14 cellular contexts compared by ENCODE assay signal in genomic region chr10:118729200-118729599, GRCh38. TPM values are rescaled to one million over a fixed set of nuclear protein-coding genes. Genes with fewer than 3 reads are reported as not detected.
A peak's percentile ranks its signal among the peaks of the same experiment; 100 is the strongest.
DNase-seq lines count a peak whose midpoint lies in the region; ATAC-seq, FAIRE-seq and TF ChIP-seq lines count a peak whose summit lies in the region.
"Had no signal": no experiment of that assay in that cellular context is flagged by ENCODE, and none has a peak within 500 bp of the region (broad histone marks: within the 10 kb centered on the region; RNA-seq: fewer than 3 reads in every experiment).

No MANE protein-coding gene starts in this region.

- no peak for TF ChIP-seq POLR2A in A549 (IDR thresholded peaks at IDR 0.05; ENCODE audit: low read length)

- peaks cover 37% of the 10 kb centered on the region for H3K4me1 ChIP-seq in A549
- peaks cover 39% of the 10 kb centered on the region for H3K4me1 ChIP-seq in hepatocyte (ENCODE audit: insufficient read depth)

- peaks cover 4% of the 10 kb centered on the region; the same call in 1 of the 2 replicates for H3F3A ChIP-seq in SU-DHL-6 (ENCODE audit: insufficient read depth)

- WGBS in A549 (ENCODE audit: missing lambda C conversion rate): 62% methylated on average over 3 of the region's 3 CpGs
- 80% methylated on average over 3 of the region's 3 CpGs for WGBS in hepatocyte (ENCODE audit: low lambda C conversion rate, missing lambda C conversion rate)

- no peak for FAIRE-seq in A549 (lab: Jason Lieb, UNC)

- H3K27ac ChIP-seq in A549 (no peak overlapping the region), SU-DHL-6 (ENCODE audit: low read depth, low read length) (peak overlapping the region; percentile 42), hepatocyte (peak overlapping the region; percentile 77)
- H3K27ac ChIP-seq: GM23248 had no signal

- ATAC-seq in A549 (no peak), GM18508 (IDR thresholded peaks at IDR 0.05; ENCODE audit: insufficient read depth, unreplicated experiment) (peak; percentile 4)

- peaks cover 19% of the 10 kb centered on the region; the same call in 1 of the 2 replicates for H3K79me2 ChIP-seq in SU-DHL-6 (ENCODE audit: insufficient read depth, low read length)
- peaks cover 94% of the 10 kb centered on the region for H3K79me2 ChIP-seq in hepatocyte

- H2AFZ ChIP-seq in SU-DHL-6 (ENCODE audit: low read depth, low read length, severe bottlenecking) (no peak overlapping the region), hepatocyte (no peak overlapping the region)
- H2AFZ ChIP-seq: GM23248 had no signal

- H4K20me1 ChIP-seq in SU-DHL-6 (ENCODE audit: low read depth, low read length) (0 out of 2 replicates have a peak, but pooled peaks cover 3% of the 10 kb centered on the region), hepatocyte (ENCODE audit: insufficient read depth, poor library complexity, severe bottlenecking) (peaks cover 58% of the 10 kb centered on the region)

- POLR2A ChIA-PET in A549 (lab: Yijun Ruan, JAX): no interaction called here

- TF ChIP-seq RAD21 in A549 (conservative IDR thresholded peaks at IDR 0.05 in 1 of 2, IDR thresholded peaks at IDR 0.05 in 1 of 2): no peak

- no peak for TF ChIP-seq CTCF in A549 (IDR thresholded peaks at IDR 0.05)
- no peak for TF ChIP-seq CTCF in SU-DHL-6 (IDR thresholded peaks at IDR 0.05; ENCODE audit: insufficient read depth, low read length, poor library complexity, severe bottlenecking)
- TF ChIP-seq CTCF in hepatocyte (IDR thresholded peaks at IDR 0.05; ENCODE audit: poor library complexity): no peak

- CTCF ChIA-PET in A549 (lab: Yijun Ruan, JAX): interaction anchor here (1.2 kb wide), 1 partner anchor 160 kb away, joined by 3 read pairs; no protein-coding TSS in a partner anchor

- H3K9me3 ChIP-seq in A549: no peaks in the 10 kb centered on the region
- H3K9me3 ChIP-seq in SU-DHL-6 (ENCODE audit: insufficient read depth, low read length): no peaks in the 10 kb centered on the region
- H3K9me3 ChIP-seq in hepatocyte (ENCODE audit: low read depth): no peaks in the 10 kb centered on the region
- H3K9me3 ChIP-seq: esophagus muscularis mucosa had no signal

- no peaks in the 10 kb centered on the region for H3K36me3 ChIP-seq in SU-DHL-6 (ENCODE audit: low read length)
- no peaks in the 10 kb centered on the region for H3K36me3 ChIP-seq in hepatocyte (replicated peaks; ENCODE audit: insufficient read depth, low read depth)

- H3K9ac ChIP-seq in SU-DHL-6 (ENCODE audit: low read length): no peak overlapping the region
- H3K9ac ChIP-seq: GM23248 had no signal

- DNase-seq in A549 (ENCODE audit: low read depth in 1 of 2, low spot score in 1 of 2) (no peak), hepatocyte (ENCODE audit: low spot score) (no peak), cerebellar nuclear complex (lab: John Stamatoyannopoulos, UW) (no peak), epidermal melanocyte (ENCODE audit: insufficient read length, low spot score) (no peak), AG08396 (ENCODE audit: low spot score) (no peak)
- DNase-seq in stimulated activated CD4-positive, alpha-beta T cell treated with anti-CD3 and anti-CD28 coated beads, Interleukin-12 subunit alpha, Interleukin-12 subunit beta, amount 100 ng/mL, for 4 hours: no peak
- DNase-seq: activated CD4-positive, alpha-beta T cell treated with anti-CD3 and anti-CD28 coated beads for 4 hours; caudate nucleus; NCI-H2081; SW 1271 had no signal

- TF ChIP-seq EP300 in A549 (IDR thresholded peaks at IDR 0.05): no peak

- H3K27me3 ChIP-seq in SU-DHL-6 (ENCODE audit: low read length) (no peaks in the 10 kb centered on the region), hepatocyte (no peaks in the 10 kb centered on the region)
- H3K27me3 ChIP-seq: esophagus muscularis mucosa had no signal

- H3K4me3 ChIP-seq in A549 (no peak overlapping the region), SU-DHL-6 (ENCODE audit: insufficient read depth, low read length, poor library complexity, severe bottlenecking) (no peak overlapping the region), hepatocyte (no peak overlapping the region)
- H3K4me3 ChIP-seq: esophagus muscularis mucosa, GM23248 had no signal

- H3K9me2 ChIP-seq in SU-DHL-6 (replicated peaks; ENCODE audit: insufficient read depth, low read length) (no peaks in the 10 kb centered on the region), hepatocyte (replicated peaks; ENCODE audit: insufficient read depth) (no peaks in the 10 kb centered on the region)

- H3K4me2 ChIP-seq in A549: peak overlapping the region; percentile 48
- peak overlapping the region; percentile 34 for H3K4me2 ChIP-seq in SU-DHL-6 (ENCODE audit: low read depth, low read length, poor library complexity, severe bottlenecking)
- no peak overlapping the region for H3K4me2 ChIP-seq in hepatocyte

TF ChIP-seq in A549, 52 proteins besides CTCF, POLR2A, EP300 and RAD21:
- TF ChIP-seq, protein P1, sequence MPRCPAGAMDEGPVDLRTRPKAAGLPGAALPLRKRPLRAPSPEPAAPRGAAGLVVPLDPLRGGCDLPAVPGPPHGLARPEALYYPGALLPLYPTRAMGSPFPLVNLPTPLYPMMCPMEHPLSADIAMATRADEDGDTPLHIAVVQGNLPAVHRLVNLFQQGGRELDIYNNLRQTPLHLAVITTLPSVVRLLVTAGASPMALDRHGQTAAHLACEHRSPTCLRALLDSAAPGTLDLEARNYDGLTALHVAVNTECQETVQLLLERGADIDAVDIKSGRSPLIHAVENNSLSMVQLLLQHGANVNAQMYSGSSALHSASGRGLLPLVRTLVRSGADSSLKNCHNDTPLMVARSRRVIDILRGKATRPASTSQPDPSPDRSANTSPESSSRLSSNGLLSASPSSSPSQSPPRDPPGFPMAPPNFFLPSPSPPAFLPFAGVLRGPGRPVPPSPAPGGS (IDR thresholded peaks at IDR 0.05): no peak
- TF ChIP-seq SMC3 (IDR thresholded peaks at IDR 0.05) (no peak), SREBF2 (IDR thresholded peaks at IDR 0.05) (no peak), ZNF302 (CRISPR knock-in tag; IDR thresholded peaks at IDR 0.05) (no peak), HOXA7 (CRISPR knock-in tag; IDR thresholded peaks at IDR 0.05) (no peak), HOXB13 (CRISPR knock-in tag; IDR thresholded peaks at IDR 0.05; ENCODE audit: low read depth) (no peak), EHMT2 (IDR thresholded peaks at IDR 0.05; ENCODE audit: low read depth) (no peak), PHF8 (IDR thresholded peaks at IDR 0.05; ENCODE audit: borderline replicate concordance, low read depth) (no peak), JUN (IDR thresholded peaks at IDR 0.05) (no peak), POLR2AphosphoS2 (conservative IDR thresholded peaks at IDR 0.05; ENCODE audit: low read length) (no peak), TFCP2L1 (CRISPR knock-in tag; IDR thresholded peaks at IDR 0.05) (no peak), FOXS1 (CRISPR knock-in tag; IDR thresholded peaks at IDR 0.05) (no peak), ESRRA (IDR thresholded peaks at IDR 0.05; ENCODE audit: borderline replicate concordance, low read length) (no peak), JUNB (IDR thresholded peaks at IDR 0.05) (no peak), FOSL2 (IDR thresholded peaks at IDR 0.05) (no peak), FOSL2 (CRISPR knock-in tag; IDR thresholded peaks at IDR 0.05) (no peak)
- TF ChIP-seq, protein P2, sequence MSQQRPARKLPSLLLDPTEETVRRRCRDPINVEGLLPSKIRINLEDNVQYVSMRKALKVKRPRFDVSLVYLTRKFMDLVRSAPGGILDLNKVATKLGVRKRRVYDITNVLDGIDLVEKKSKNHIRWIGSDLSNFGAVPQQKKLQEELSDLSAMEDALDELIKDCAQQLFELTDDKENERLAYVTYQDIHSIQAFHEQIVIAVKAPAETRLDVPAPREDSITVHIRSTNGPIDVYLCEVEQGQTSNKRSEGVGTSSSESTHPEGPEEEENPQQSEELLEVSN (IDR thresholded peaks at IDR 0.05; ENCODE audit: borderline replicate concordance, low read depth): no peak

RNA-seq across cellular contexts. Expression of gene CACUL1, which starts 25.6 kb away (rescaled TPM):
- polyA plus RNA-seq in A549 (2011; rRNA removed): 14.3 and 15.6 TPM in 2 replicates
- 2.6 and 3.2 TPM in 2 replicates for polyA plus RNA-seq in A549 (2012; cell fraction: cytosol; rRNA removed)
- 2.2 and 3.1 TPM in 2 replicates for polyA plus RNA-seq in A549 (2012; cell fraction: nucleus; rRNA removed)
- polyA plus RNA-seq in A549 (2017; fragmentation: RNase III; extraction: RNeasy Plus Mini Kit Qiagen cat#74134 plus additional on column Dnase treatment): 8.7 to 10.7 TPM (median 9.3 TPM) in 3 replicates
- 13.5 and 17.5 TPM in 2 replicates for polyA minus RNA-seq in A549 (2011; rRNA and poly(A)+ RNA removed)
- 35.0 and 37.5 TPM in 2 replicates for total RNA-seq in hepatocyte
- 44.3 and 48.3 TPM in 2 replicates for polyA plus RNA-seq in hepatocyte

Comparison
In these comparisons a context has a peak if more than half of its experiments do, and no peak if none do; other contexts are left out.
1. H3K27ac ChIP-seq: peak in SU-DHL-6 (single experiment) and hepatocyte (single experiment); none in A549 (0 of 2).